ENCODE assay signal across 19 cellular contexts in the genomic region with DNA sequence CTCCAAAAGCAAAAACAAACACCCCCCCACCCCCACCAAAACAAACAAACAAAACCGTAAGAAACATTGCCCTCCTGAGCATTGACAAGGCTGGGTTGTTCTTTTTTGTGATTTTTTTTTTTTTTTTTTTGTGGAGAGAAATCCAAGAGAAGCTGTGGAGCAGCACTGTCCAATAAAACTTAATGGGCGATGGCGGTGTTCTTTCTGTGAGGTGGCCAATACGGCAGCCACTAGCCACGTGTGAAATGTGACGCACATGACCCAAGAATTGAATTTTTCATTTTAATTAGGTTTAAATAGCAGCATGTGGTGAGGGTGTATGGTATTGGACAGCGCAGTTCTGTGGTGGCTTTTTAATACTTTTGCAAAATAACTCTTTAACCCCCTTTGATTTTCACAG.
"Had no signal": no experiment of that assay in that cellular context is flagged by ENCODE, and none has a peak within 500 bp of the region (broad histone marks: within the 10 kb centered on the region; RNA-seq: fewer than 3 reads in every experiment).

No MANE protein-coding gene starts in this region.

- H3K4me1 ChIP-seq: adrenal gland, colonic mucosa had no signal

- H3K27me3 ChIP-seq: adrenal gland, colonic mucosa, heart left ventricle, thyroid gland had no signal

- ATAC-seq: activated CD4-positive, alpha-beta T cell treated with anti-CD3 and anti-CD28 coated beads for 36 hours; activated T-helper 17 cell treated with anti-CD3 and anti-CD28 coated beads, Interleukin-2, amount 50 U/mL, for 72 hours; heart left ventricle; left lobe of liver; stimulated activated effector memory CD8-positive, alpha-beta T cell treated with anti-CD3 and anti-CD28 coated beads, Interleukin-12 subunit alpha, Interleukin-12 subunit beta, amount 100 ng/mL, for 72 hours had no signal

- H3K4me3 ChIP-seq: adrenal gland, colonic mucosa, heart left ventricle, lung, thyroid gland had no signal

- H3K27ac ChIP-seq: adrenal gland, colonic mucosa, epithelial cell of prostate had no signal

- H3K36me3 ChIP-seq: adrenal gland, colonic mucosa, heart left ventricle, thyroid gland had no signal

- H3K9me3 ChIP-seq: adrenal gland, colonic mucosa, heart left ventricle, thyroid gland had no signal

- DNase-seq: activated B cell treated with CpG ODN at 0.5 μM for 24 hours; activated CD4-positive, alpha-beta T cell treated with anti-CD3 and anti-CD28 coated beads for 36 hours; activated CD4-positive, alpha-beta T cell treated with anti-CD3 and anti-CD28 coated beads, Interleukin-2, amount 50 U/mL, for 4 hours; activated CD8-positive, alpha-beta memory T cell treated with anti-CD3 and anti-CD28 coated beads for 24 hours; activated CD8-positive, alpha-beta memory T cell treated with anti-CD3 and anti-CD28 coated beads, Interleukin-2, amount 50 U/mL, for 4 hours; activated naive CD4-positive, alpha-beta T cell; activated T-cell treated with anti-CD3 and anti-CD28 coated beads, Interleukin-2, amount 50 U/mL, for 24 hours; adrenal gland; colonic mucosa; heart left ventricle; naive B cell; stimulated activated CD4-positive, alpha-beta T cell treated with anti-CD3 and anti-CD28 coated beads, Interleukin-1b, Interleukin-23, amount 100 ng/mL, for 48 hours; T1000 had no signal
